Comparison of ENCODE assay signal across 2 cellular contexts in the genomic region with DNA sequence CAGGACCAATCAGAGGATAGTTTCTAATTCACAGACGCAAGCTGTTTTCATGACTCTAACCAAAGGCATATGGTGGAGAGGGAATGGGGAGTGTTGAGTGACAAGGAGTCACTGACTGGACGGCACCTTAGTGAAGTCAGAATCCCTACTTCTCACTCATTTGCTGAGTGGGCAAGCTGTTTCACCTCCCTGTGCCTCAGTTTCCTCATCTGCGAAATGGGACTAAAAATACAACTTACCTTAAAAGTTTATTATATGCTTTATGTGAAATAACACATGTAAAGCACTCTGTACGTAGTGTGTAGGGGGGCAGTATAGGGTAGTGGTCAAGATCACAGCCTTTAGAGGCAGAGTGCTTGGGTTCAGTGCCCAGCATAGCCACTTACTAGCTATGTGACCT.
TF ChIP-seq lines count a peak whose summit lies in the region.

No MANE protein-coding gene starts in this region.

TF ChIP-seq in A549, 52 proteins besides CTCF, POLR2A, EP300 and RAD21:
- no peak for TF ChIP-seq RARB (CRISPR knock-in tag; IDR thresholded peaks at IDR 0.05)
- no peak for TF ChIP-seq BCL3 (IDR thresholded peaks at IDR 0.05)
- no peak for TF ChIP-seq HOXA7 (CRISPR knock-in tag; IDR thresholded peaks at IDR 0.05)
- TF ChIP-seq RFX5 (IDR thresholded peaks at IDR 0.05) = no peak
- TF ChIP-seq EHMT2 (IDR thresholded peaks at IDR 0.05; ENCODE audit: low read depth) = no peak
- no peak for TF ChIP-seq GATA3 (IDR thresholded peaks at IDR 0.05; ENCODE audit: borderline replicate concordance)
- TF ChIP-seq RNF2 (IDR thresholded peaks at IDR 0.05; ENCODE audit: borderline replicate concordance, low read depth) = no peak
- TF ChIP-seq NR3C1 (IDR thresholded peaks at IDR 0.05) = no peak
- no peak for TF ChIP-seq NFE2L2 (conservative IDR thresholded peaks at IDR 0.05; ENCODE audit: low read length)

TF ChIP-seq in K562, 482 proteins besides CTCF, POLR2A, EP300 and RAD21:
- TF ChIP-seq RFX7 (CRISPR knock-in tag; IDR thresholded peaks at IDR 0.05) (no peak), CEBPG (CRISPR knock-in tag; IDR thresholded peaks at IDR 0.05) (no peak), CEBPG (tag; conservative IDR thresholded peaks at IDR 0.05 in 1 of 2, IDR thresholded peaks at IDR 0.05 in 1 of 2) (no peak), ZNF431 (CRISPR knock-in tag; IDR thresholded peaks at IDR 0.05) (no peak), RBM25 (IDR thresholded peaks at IDR 0.05; ENCODE audit: low read depth, low read length, severe bottlenecking) (peak; percentile 68), BCOR (IDR thresholded peaks at IDR 0.05) (peak; percentile 38; the same call in 1 of the 2 replicates), ADNP (tag; IDR thresholded peaks at IDR 0.05) (0 out of 2 replicates have a peak, but pooled peaks have one; percentile 52), CHD4 (IDR thresholded peaks at IDR 0.05; ENCODE audit: insufficient read depth, insufficient replicate concordance, low read depth, low read length, poor library complexity, severe bottlenecking) (peak; percentile 45), ZBTB7A (IDR thresholded peaks at IDR 0.05; ENCODE audit: borderline replicate concordance, control insufficient read depth, low read depth, low read length) (no peak)
- TF ChIP-seq, protein P1, sequence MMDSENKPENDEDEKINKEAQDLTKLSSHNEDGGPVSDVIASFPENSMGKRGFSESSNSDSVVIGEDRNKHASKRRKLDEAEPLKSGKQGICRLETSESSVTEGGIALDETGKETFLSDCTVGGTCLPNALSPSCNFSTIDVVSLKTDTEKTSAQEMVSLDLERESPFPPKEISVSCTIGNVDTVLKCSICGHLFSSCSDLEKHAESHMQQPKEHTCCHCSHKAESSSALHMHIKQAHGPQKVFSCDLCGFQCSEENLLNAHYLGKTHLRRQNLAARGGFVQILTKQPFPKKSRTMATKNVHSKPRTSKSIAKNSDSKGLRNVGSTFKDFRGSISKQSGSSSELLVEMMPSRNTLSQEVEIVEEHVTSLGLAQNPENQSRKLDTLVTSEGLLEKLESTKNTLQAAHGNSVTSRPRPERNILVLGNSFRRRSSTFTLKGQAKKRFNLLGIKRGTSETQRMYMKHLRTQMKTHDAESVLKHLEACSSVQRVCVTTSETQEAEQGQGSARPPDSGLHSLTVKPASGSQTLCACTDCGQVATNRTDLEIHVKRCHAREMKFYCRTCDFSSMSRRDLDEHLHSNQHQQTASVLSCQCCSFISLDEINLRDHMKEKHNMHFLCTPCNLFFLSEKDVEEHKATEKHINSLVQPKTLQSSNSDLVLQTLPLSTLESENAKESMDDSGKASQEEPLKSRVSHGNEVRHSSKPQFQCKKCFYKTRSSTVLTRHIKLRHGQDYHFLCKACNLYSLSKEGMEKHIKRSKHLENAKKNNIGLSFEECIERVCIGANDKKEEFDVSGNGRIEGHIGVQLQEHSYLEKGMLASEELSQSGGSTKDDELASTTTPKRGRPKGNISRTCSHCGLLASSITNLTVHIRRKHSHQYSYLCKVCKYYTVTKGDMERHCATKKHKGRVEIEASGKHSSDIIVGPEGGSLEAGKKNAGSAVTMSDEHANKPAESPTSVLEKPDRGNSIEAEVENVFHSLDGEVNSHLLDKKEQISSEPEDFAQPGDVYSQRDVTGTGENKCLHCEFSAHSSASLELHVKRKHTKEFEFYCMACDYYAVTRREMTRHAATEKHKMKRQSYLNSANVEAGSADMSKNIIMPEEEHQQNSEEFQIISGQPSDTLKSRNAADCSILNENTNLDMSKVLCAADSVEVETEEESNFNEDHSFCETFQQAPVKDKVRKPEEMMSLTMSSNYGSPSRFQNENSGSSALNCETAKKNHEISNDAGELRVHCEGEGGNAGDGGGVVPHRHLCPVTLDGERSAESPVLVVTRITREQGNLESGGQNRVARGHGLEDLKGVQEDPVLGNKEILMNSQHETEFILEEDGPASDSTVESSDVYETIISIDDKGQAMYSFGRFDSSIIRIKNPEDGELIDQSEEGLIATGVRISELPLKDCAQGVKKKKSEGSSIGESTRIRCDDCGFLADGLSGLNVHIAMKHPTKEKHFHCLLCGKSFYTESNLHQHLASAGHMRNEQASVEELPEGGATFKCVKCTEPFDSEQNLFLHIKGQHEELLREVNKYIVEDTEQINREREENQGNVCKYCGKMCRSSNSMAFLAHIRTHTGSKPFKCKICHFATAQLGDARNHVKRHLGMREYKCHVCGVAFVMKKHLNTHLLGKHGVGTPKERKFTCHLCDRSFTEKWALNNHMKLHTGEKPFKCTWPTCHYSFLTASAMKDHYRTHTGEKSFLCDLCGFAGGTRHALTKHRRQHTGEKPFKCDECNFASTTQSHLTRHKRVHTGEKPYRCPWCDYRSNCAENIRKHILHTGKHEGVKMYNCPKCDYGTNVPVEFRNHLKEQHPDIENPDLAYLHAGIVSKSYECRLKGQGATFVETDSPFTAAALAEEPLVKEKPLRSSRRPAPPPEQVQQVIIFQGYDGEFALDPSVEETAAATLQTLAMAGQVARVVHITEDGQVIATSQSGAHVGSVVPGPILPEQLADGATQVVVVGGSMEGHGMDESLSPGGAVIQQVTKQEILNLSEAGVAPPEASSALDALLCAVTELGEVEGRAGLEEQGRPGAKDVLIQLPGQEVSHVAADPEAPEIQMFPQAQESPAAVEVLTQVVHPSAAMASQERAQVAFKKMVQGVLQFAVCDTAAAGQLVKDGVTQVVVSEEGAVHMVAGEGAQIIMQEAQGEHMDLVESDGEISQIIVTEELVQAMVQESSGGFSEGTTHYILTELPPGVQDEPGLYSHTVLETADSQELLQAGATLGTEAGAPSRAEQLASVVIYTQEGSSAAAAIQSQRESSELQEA (IDR thresholded peaks at IDR 0.05; ENCODE audit: low read depth) = no peak
TF ChIP-seq in K562: peak in this region for 4.
